ENCODE assay signal across 8 cellular contexts in the genomic region with DNA sequence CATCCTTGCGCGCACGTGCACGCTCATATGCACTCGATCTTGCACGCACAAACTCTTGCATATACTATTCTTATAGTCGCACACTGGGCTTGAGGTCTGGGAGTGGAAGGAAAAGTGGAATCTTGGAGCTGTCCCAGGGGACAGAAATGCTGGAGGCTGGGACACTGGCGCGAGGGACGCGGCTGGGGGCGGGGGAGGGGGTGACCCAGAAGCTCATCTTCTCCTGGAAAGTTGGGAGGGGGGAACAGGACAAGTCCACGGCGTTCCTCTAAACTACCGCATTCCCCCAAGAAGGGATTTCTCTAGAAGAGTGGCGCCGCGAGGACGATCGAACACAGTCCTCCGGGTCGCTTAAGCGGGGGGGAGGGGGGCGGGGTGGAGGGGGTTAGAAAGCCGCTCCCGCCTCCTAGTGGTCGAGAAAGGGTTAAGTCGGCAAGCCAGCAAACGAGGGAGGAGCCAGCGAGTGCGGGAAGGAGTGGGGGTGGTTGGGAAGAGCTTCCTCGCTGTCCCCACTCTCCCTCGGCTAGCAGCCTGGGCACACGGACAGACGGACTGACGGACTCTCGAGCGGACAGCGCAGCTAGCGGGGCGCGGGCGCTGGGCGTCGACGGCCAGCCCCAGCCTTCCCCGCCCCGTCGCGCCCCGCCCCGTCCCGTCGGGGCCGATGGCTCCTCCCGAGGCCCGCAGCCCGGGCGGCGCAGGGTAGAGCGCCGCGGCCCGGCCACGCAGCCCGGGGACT. TPM values are rescaled to one million over a fixed set of nuclear protein-coding genes. Genes with fewer than 3 reads are reported as not detected.
DNase-seq lines count a peak whose midpoint lies in the region; ATAC-seq and TF ChIP-seq lines count a peak whose summit lies in the region.

A gene (plus strand): TSS at position 512 of the 739 bp plus-strand sequence. CDS start 338 bp downstream, outside the sequence.

- H3K9ac ChIP-seq in ES-I3 (ENCODE audit: low read depth, low read length), result peak within 1 kb of the TSS; percentile 62

- peaks cover 26% of the 10 kb centered on the region for H3K4me1 Mint-ChIP-seq in activated T-cell treated with anti-CD3 and anti-CD28 coated beads, Interleukin-2, amount 50 U/mL, for 4 hours (ENCODE audit: low read depth)

- no peaks in the 10 kb centered on the region for H3K36me3 Mint-ChIP-seq in activated T-cell treated with anti-CD3 and anti-CD28 coated beads, Interleukin-2, amount 50 U/mL, for 4 hours (ENCODE audit: insufficient read depth)

- DNase-seq in NOMO-1 (lab: John Stamatoyannopoulos, UW; ENCODE audit: unreplicated experiment in 2 of 2) (peak; percentile 46 to 54), foreskin fibroblast (peak; percentile 39 to 76), occipital lobe (lab: John Stamatoyannopoulos, UW) (peak; percentile 22), ureter (ENCODE audit: low spot score) (no peak), posterior vena cava (ENCODE audit: low spot score) (no peak)
- no peak for DNase-seq in activated T-cell treated with anti-CD3 and anti-CD28 coated beads, Interleukin-2, amount 50 U/mL, for 4 hours

- H3K4me3 Mint-ChIP-seq in activated T-cell treated with anti-CD3 and anti-CD28 coated beads, Interleukin-2, amount 50 U/mL, for 4 hours, result peak within 1 kb of the TSS; percentile 58

- peaks cover 24% of the 10 kb centered on the region for H3K4me1 ChIP-seq in ES-I3 (ENCODE audit: insufficient read depth, low read length)

- H3K9me3 ChIP-seq in ES-I3 (ENCODE audit: control insufficient read depth, insufficient read depth, low read length), result no peaks in the 10 kb centered on the region

- peak; percentile 36 for ATAC-seq in HG02981 (IDR thresholded peaks at IDR 0.05; ENCODE audit: unreplicated experiment)
- ATAC-seq in activated T-cell treated with anti-CD3 and anti-CD28 coated beads, Interleukin-2, amount 50 U/mL, for 4 hours, result peak; percentile 50 to 52

- no peaks in the 10 kb centered on the region for H3K9me3 Mint-ChIP-seq in activated T-cell treated with anti-CD3 and anti-CD28 coated beads, Interleukin-2, amount 50 U/mL, for 4 hours

- no peak for TF ChIP-seq CTCF in foreskin fibroblast (IDR thresholded peaks at IDR 0.05; ENCODE audit: low read depth, low read length)

- no peaks in the 10 kb centered on the region for H3K36me3 ChIP-seq in ES-I3 (ENCODE audit: insufficient read depth, low read length)

- H3K27me3 Mint-ChIP-seq in activated T-cell treated with anti-CD3 and anti-CD28 coated beads, Interleukin-2, amount 50 U/mL, for 4 hours (ENCODE audit: low read depth), result peaks cover 31% of the 10 kb centered on the region

- peak within 1 kb of the TSS; percentile 29 to 52 for H3K4me3 ChIP-seq in foreskin fibroblast (ENCODE audit: low read depth in 1 of 2, low read length in 2 of 2)

- intact Hi-C loops in posterior vena cava (cut with DNase I), result loop anchor here in 1 of 2 donors (10.0 kb wide), 1 partner anchor 65 kb away; no protein-coding TSS in a partner anchor

RNA-seq across cellular contexts. Expression of the gene that starts here (rescaled TPM):
- under 1 TPM; 0.16 to 0.33 (median 0.27) TPM for total RNA-seq in activated T-cell treated with anti-CD3 and anti-CD28 coated beads, Interleukin-2, amount 50 U/mL, for 4 hours
- total RNA-seq in occipital lobe (0.47 TPM), ureter (1.5 TPM), posterior vena cava (1 to 10 TPM; 2.0 to 2.9 TPM)

Comparison
In these comparisons a context has a peak if more than half of its experiments do, and no peak if none do; other contexts are left out.
1. Peak in ATAC-seq in activated T-cell treated with anti-CD3 and anti-CD28 coated beads, Interleukin-2, amount 50 U/mL, for 4 hours; RNA of the gene not detected or under 1 TPM.
2. Peak in DNase-seq in occipital lobe; RNA of the gene not detected or under 1 TPM.
3. DNase-seq: peak in NOMO-1 (2 of 2) and foreskin fibroblast (2 of 2); none in activated T-cell treated with anti-CD3 and anti-CD28 coated beads, Interleukin-2, amount 50 U/mL, for 4 hours (single experiment), ureter (single experiment) and posterior vena cava (single experiment).